In the genomic region with DNA sequence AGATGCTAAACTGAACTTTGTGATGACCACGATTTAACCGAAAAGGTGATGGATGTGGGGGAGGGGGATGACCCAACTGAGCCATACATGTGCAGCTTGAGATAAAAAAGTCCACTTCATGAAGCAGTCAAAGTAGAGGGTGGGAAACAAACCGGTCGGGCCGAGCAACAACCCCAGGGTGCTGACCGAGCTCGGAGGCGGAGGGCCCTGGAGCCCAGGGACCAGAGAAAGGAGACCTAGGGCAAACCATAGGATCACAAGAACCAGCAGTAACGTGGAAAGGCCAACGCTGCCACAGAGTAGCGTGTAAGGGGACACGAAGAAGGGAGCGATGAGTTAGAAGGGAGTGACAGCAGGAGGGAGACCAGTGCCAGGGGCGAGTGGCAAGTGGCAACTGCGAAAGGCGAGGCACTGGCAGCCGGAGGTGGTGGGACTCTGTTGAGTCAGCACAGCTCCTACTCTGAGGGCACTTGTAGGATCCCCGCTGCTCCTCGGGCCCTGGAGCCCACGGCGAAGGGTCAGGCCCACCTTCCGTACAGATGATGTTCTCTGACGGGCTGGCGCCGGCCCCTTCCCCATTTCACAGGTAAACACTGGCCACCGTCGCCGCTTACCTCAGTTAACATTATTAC, we compare ENCODE assay signal across 8 cellular contexts. TPM values are rescaled to one million over a fixed set of nuclear protein-coding genes. Genes with fewer than 3 reads are reported as not detected.
DNase-seq lines count a peak whose midpoint lies in the region; ATAC-seq and TF ChIP-seq lines count a peak whose summit lies in the region.

No MANE protein-coding gene starts in this region.

- H3K4me3 ChIP-seq in prostate gland, result peak overlapping the region; percentile 80 to 90

- peak; percentile 28 for ATAC-seq in GM21367 (IDR thresholded peaks at IDR 0.05; ENCODE audit: unreplicated experiment)
- peak; percentile 71 for ATAC-seq in SK-N-SH treated with all-trans-retinoic acid at 6 μM for 48 hours
- peak; percentile 68 for ATAC-seq in left ventricle myocardium superior

- H3K9me3 ChIP-seq in prostate gland, result no peaks in the 10 kb centered on the region

- intact Hi-C loops in left ventricle myocardium superior (cut with micrococcal nuclease) (loop anchor here (5.0 kb wide), 1 partner anchor 643 kb away; no protein-coding TSS in a partner anchor), prostate gland (cut with DNase I) (loop anchor here (10.0 kb wide), 1 partner anchor 405 kb away; no protein-coding TSS in a partner anchor)

- H3K27ac ChIP-seq in adipose tissue (ENCODE audit: low read depth, low read length) (peak overlapping the region; percentile 95), prostate gland (peak overlapping the region; percentile 97 to 99)

- no peak for TF ChIP-seq POLR2A in prostate gland (IDR thresholded peaks at IDR 0.05)

- TF ChIP-seq CTCF in prostate gland (IDR thresholded peaks at IDR 0.05), result no peak

- H3K27me3 ChIP-seq in prostate gland (replicated peaks; ENCODE audit: insufficient read depth), result no peaks in the 10 kb centered on the region

- peaks cover 3% of the 10 kb centered on the region for H3K4me1 ChIP-seq in prostate gland (replicated peaks)

- peak; percentile 30 for DNase-seq in DMS153 (lab: John Stamatoyannopoulos, UW)
- peak; percentile 38 for DNase-seq in HS-5 (ENCODE audit: low read depth)
- DNase-seq in left ventricle myocardium superior, result peak; percentile 56
- DNase-seq in prostate gland (ENCODE audit: low spot score), result peak; percentile 55
- no peak for DNase-seq in central memory CD4-positive, alpha-beta T cell

- WGBS in adipose tissue, 3 donors, result 0 to 1% (median 0%) methylated on average over 28 of the region's 28 CpGs
- WGBS in prostate gland, result under 1% methylated on average over 27 of the region's 28 CpGs

- H3K36me3 ChIP-seq in prostate gland, result no peaks in the 10 kb centered on the region

TF ChIP-seq in SK-N-SH treated with all-trans-retinoic acid at 6 μM for 48 hours, 23 proteins besides CTCF, POLR2A, EP300 and RAD21:
- TF ChIP-seq BACH2 (CRISPR knock-in tag; IDR thresholded peaks at IDR 0.05; ENCODE audit: borderline replicate concordance) (0 out of 2 replicates have a peak, but pooled peaks have one; percentile 6), ESRRG (CRISPR knock-in tag; IDR thresholded peaks at IDR 0.05) (no peak)

RNA-seq across cellular contexts. Expression of a gene that starts 0.5 kb away (rescaled TPM):
- 10 to 100 TPM in 2 of 3 donors, 1 to 10 TPM in 1; 6.5 to 12.4 (median 10.2) TPM for polyA plus RNA-seq in adipose tissue
- 62.6 TPM for total RNA-seq in left ventricle myocardium superior
- total RNA-seq in prostate gland, result 10 to 100 TPM; 46.9 to 63.5 TPM
